In the genomic region with DNA sequence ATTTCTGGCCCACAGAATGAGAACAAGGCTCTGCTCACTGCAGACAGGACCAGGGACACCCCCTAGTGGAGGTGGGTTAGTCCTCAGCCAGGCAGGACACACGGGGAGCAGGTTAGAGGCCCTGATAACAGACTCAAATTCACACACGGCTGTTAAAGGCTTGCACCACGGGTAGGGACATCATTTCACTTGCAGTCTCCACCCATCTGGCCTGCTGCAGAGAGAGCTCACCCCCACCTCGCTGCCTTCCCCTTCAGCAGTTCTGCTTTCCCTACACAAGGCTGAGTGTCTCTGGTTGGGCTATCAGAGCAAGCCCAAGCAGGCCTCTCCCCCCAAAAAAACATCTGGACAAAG, we compare ENCODE assay signal across 9 cellular contexts. TPM values are rescaled to one million over a fixed set of nuclear protein-coding genes. Genes with fewer than 3 reads are reported as not detected.
DNase-seq lines count a peak whose midpoint lies in the region; TF ChIP-seq lines count a peak whose summit lies in the region.
"Had no signal": no experiment of that assay in that cellular context is flagged by ENCODE, and none has a peak within 500 bp of the region (broad histone marks: within the 10 kb centered on the region; RNA-seq: fewer than 3 reads in every experiment).

No MANE protein-coding gene starts in this region.

- H3K36me3 ChIP-seq in GM06990 (ENCODE audit: control insufficient read depth, insufficient read depth, low read length) (peaks cover 63% of the 10 kb centered on the region), A673 (ENCODE audit: insufficient read depth, low read length, poor library complexity, severe bottlenecking) (peaks cover 31% of the 10 kb centered on the region)

- H3K4me1 Mint-ChIP-seq in dendritic cell treated with granulocyte-macrophage colony-stimulating factor and Interleukin-4, amounts not matched to agents 40 ng/mL and 50 ng/mL, for 4 days (ENCODE audit: low read depth), result peaks cover 61% of the 10 kb centered on the region

- CTCF ChIA-PET in A673 (lab: Charles Lee), result interaction anchor here (0.5 to 1.4 kb wide), 16 partner anchors 9 to 396 kb away, joined by 3 to 28 read pairs (median 4); a partner anchor contains a TSS

- TF ChIP-seq CTCF in GM06990 (IDR thresholded peaks at IDR 0.05; ENCODE audit: insufficient read depth, low read length, poor library complexity, severe bottlenecking) (peak; percentile 32), A673 (conservative IDR thresholded peaks at IDR 0.05; ENCODE audit: low read depth, low read length) (no peak)

- POLR2A ChIA-PET in A673 (lab: Charles Lee; ENCODE audit: low non-redundant PET), result interaction anchor here (0.6 kb wide), 1 partner anchor 20 kb away, joined by 8 read pairs; a partner anchor contains a TSS

- no peaks in the 10 kb centered on the region for H3K27me3 ChIP-seq in GM06990 (replicated peaks; ENCODE audit: control insufficient read depth, insufficient read depth, low read length)
- H3K27me3 ChIP-seq in A673 (replicated peaks; ENCODE audit: insufficient read depth, low read depth, low read length, poor library complexity), result no peaks in the 10 kb centered on the region

- DNase-seq in GM06990 (ENCODE audit: extremely low read depth, insufficient read length), result no peak
- peak; percentile 69 for DNase-seq in MV-4-11 (lab: John Stamatoyannopoulos, UW)
- peak; percentile 58 for DNase-seq in posterior vena cava (ENCODE audit: low spot score)
- no peak for DNase-seq in T1000 (lab: John Stamatoyannopoulos, UW)
- DNase-seq in A673 (ENCODE audit: low spot score), result no peak
- no peak for DNase-seq in amygdala (lab: John Stamatoyannopoulos, UW)
- DNase-seq in foreskin melanocyte, result no peak

- H3K4me3 Mint-ChIP-seq in dendritic cell treated with granulocyte-macrophage colony-stimulating factor and Interleukin-4, amounts not matched to agents 40 ng/mL and 50 ng/mL, for 4 days, result no peak overlapping the region

- H3K27ac ChIP-seq in A673 (ENCODE audit: low read depth, low read length, poor library complexity, severe bottlenecking), result no peak overlapping the region
- H3K27ac ChIP-seq: SK-N-MC had no signal

- peaks cover 85% of the 10 kb centered on the region for H3K36me3 Mint-ChIP-seq in dendritic cell treated with granulocyte-macrophage colony-stimulating factor and Interleukin-4, amounts not matched to agents 40 ng/mL and 50 ng/mL, for 4 days (ENCODE audit: low read depth)

- no peaks in the 10 kb centered on the region for H3K27me3 Mint-ChIP-seq in dendritic cell treated with granulocyte-macrophage colony-stimulating factor and Interleukin-4, amounts not matched to agents 40 ng/mL and 50 ng/mL, for 4 days

- no TSS peak for BruUV-seq in A673 (replicated peaks; lab: Mats Ljungman, UMichigan)

- no peaks in the 10 kb centered on the region for H3K4me1 ChIP-seq in A673 (ENCODE audit: insufficient read depth, low read length, poor library complexity, severe bottlenecking)

- intact Hi-C loops in dendritic cell treated with granulocyte-macrophage colony-stimulating factor and Interleukin-4, amounts not matched to agents 40 ng/mL and 50 ng/mL, for 4 days (cut with micrococcal nuclease), result loop anchor here (5.0 kb wide), 1 partner anchor 92 kb away; a partner anchor contains a TSS
- intact Hi-C loops in posterior vena cava (cut with DNase I), result loop anchor here (10.0 kb wide), 2 partner anchors 115 to 125 kb away; a partner anchor contains a TSS
- intact Hi-C loops in A673 (cut with micrococcal nuclease; ENCODE audit: unreplicated experiment), result loop anchor here (1.0 to 5.0 kb wide), 2 partner anchors 92 to 129 kb away; a partner anchor contains a TSS

- H3K9me3 Mint-ChIP-seq in dendritic cell treated with granulocyte-macrophage colony-stimulating factor and Interleukin-4, amounts not matched to agents 40 ng/mL and 50 ng/mL, for 4 days, result no peaks in the 10 kb centered on the region

- peak overlapping the region; percentile 78 for H3K27ac Mint-ChIP-seq in dendritic cell treated with granulocyte-macrophage colony-stimulating factor and Interleukin-4, amounts not matched to agents 40 ng/mL and 50 ng/mL, for 4 days

- H3K4me3 ChIP-seq in GM06990 (replicated peaks; ENCODE audit: low read depth, low read length) (no peak overlapping the region), A673 (ENCODE audit: low read depth, low read length, poor library complexity, severe bottlenecking) (no peak overlapping the region)
- H3K4me3 ChIP-seq: SK-N-MC had no signal

- no peaks in the 10 kb centered on the region for H3K9me3 ChIP-seq in A673 (ENCODE audit: low read depth, low read length, poor library complexity, severe bottlenecking)

RNA-seq across cellular contexts. Expression of a gene that starts 20.6 kb away (rescaled TPM):
- total RNA-seq in posterior vena cava (100 to 1,000 TPM in 1 of 2 donors, 10 to 100 TPM in 1; 77.5 to 102 TPM), A673 (2021) (18.3 and 21.8 TPM in 2 replicates)

Comparison
In these comparisons a context has a peak if more than half of its experiments do, and no peak if none do; other contexts are left out.
1. DNase-seq: peak in MV-4-11 (single experiment) and posterior vena cava (single experiment); none in GM06990 (single experiment), T1000 (single experiment), A673 (single experiment), amygdala (0 of 56) and foreskin melanocyte (single experiment).